In genomic region chr2:111164078-111164477, GRCh38 we compare ENCODE assay signal across 20 cellular contexts. TPM values are rescaled to one million over a fixed set of nuclear protein-coding genes. Genes with fewer than 3 reads are reported as not detected.
DNase-seq lines count a peak whose midpoint lies in the region; TF ChIP-seq lines count a peak whose summit lies in the region.
"Had no signal": no experiment of that assay in that cellular context is flagged by ENCODE, and none has a peak within 500 bp of the region (broad histone marks: within the 10 kb centered on the region; RNA-seq: fewer than 3 reads in every experiment).

No MANE protein-coding gene starts in this region.

- no peak overlapping the region for H3K9ac ChIP-seq in OCI-LY1 (ENCODE audit: low read length)
- H3K9ac ChIP-seq in neural progenitor cell, result no peak overlapping the region
- H3K9ac ChIP-seq: BLaER1 had no signal

- CTCF ChIA-PET in HEK293T (lab: Yijun Ruan, JAX), result no interaction called here

- H3K4me2 ChIP-seq in OCI-LY1 (ENCODE audit: low read length), result no peak overlapping the region; the same call in 1 of the 2 replicates
- H3K4me2 ChIP-seq in neural progenitor cell, result no peak overlapping the region
- H3K4me2 ChIP-seq: BLaER1 had no signal

- H3K27me3 ChIP-seq in H7 (ENCODE audit: control insufficient read depth, insufficient read depth, low read length), result no peaks in the 10 kb centered on the region
- H3K27me3 ChIP-seq in OCI-LY1 (ENCODE audit: insufficient read depth, low read length), result no peaks in the 10 kb centered on the region
- no peaks in the 10 kb centered on the region for H3K27me3 ChIP-seq in neural progenitor cell
- H3K27me3 ChIP-seq: BLaER1, Peyer's patch had no signal

- no peaks in the 10 kb centered on the region for H3K9me3 Mint-ChIP-seq in neural progenitor cell

- POLR2A ChIA-PET in HEK293T (lab: Yijun Ruan, JAX), result no interaction called here

- peaks cover 45% of the 10 kb centered on the region for H3K4me1 Mint-ChIP-seq in neural progenitor cell

- H3K79me2 ChIP-seq in OCI-LY1 (ENCODE audit: insufficient read depth, low read length) (peaks cover 11% of the 10 kb centered on the region; the same call in 1 of the 2 replicates), neural progenitor cell (ENCODE audit: low read depth) (peaks cover 27% of the 10 kb centered on the region)

- H3K36me3 Mint-ChIP-seq in neural progenitor cell, result peaks cover 32% of the 10 kb centered on the region

- no peak for TF ChIP-seq CTCF in OCI-LY1 (IDR thresholded peaks at IDR 0.05; ENCODE audit: low read length)
- TF ChIP-seq CTCF in neural progenitor cell (IDR thresholded peaks at IDR 0.05), result no peak

- H3F3A ChIP-seq in OCI-LY1 (ENCODE audit: insufficient read depth, low read length) (peaks cover 13% of the 10 kb centered on the region), neural progenitor cell (ENCODE audit: low read depth) (peaks cover 8% of the 10 kb centered on the region)

- H3K27me3 Mint-ChIP-seq in neural progenitor cell (ENCODE audit: insufficient read depth, low read depth), result peaks cover 2% of the 10 kb centered on the region

- no peak overlapping the region for H3K4me3 ChIP-seq in H7 (ENCODE audit: insufficient read depth, low read depth, low read length)
- H3K4me3 ChIP-seq in OCI-LY1 (ENCODE audit: low read depth, low read length, poor library complexity, severe bottlenecking), result no peak overlapping the region
- no peak overlapping the region for H3K4me3 ChIP-seq in neural progenitor cell
- H3K4me3 ChIP-seq: BLaER1, K562, Peyer's patch had no signal

- no peak overlapping the region for H3K4me3 Mint-ChIP-seq in neural progenitor cell

- H3K9me2 ChIP-seq in OCI-LY1 (ENCODE audit: low read depth, low read length), result no peaks in the 10 kb centered on the region

- H2AFZ ChIP-seq in OCI-LY1 (ENCODE audit: low read length) (no peak overlapping the region), neural progenitor cell (replicated peaks) (no peak overlapping the region)

- H3K27ac ChIP-seq in OCI-LY1 (ENCODE audit: low read depth, low read length, poor library complexity, severe bottlenecking), result peak overlapping the region; percentile 93
- no peak overlapping the region for H3K27ac ChIP-seq in neural progenitor cell
- H3K27ac ChIP-seq: BLaER1, Peyer's patch had no signal

- H4K20me1 ChIP-seq in OCI-LY1 (ENCODE audit: insufficient read depth, low read length) (no peaks in the 10 kb centered on the region), neural progenitor cell (ENCODE audit: low read depth) (peaks cover 70% of the 10 kb centered on the region)

- H3K27ac Mint-ChIP-seq in neural progenitor cell, result no peak overlapping the region

- H3K36me3 ChIP-seq in H7 (replicated peaks; ENCODE audit: control insufficient read depth, insufficient read depth, low read length), result peaks cover 13% of the 10 kb centered on the region
- H3K36me3 ChIP-seq in OCI-LY1 (ENCODE audit: insufficient read depth, low read length), result peaks cover 87% of the 10 kb centered on the region
- peaks cover 6% of the 10 kb centered on the region for H3K36me3 ChIP-seq in neural progenitor cell

- H3K9me3 ChIP-seq in OCI-LY1 (ENCODE audit: low read length), result no peaks in the 10 kb centered on the region
- no peaks in the 10 kb centered on the region for H3K9me3 ChIP-seq in neural progenitor cell (ENCODE audit: low read depth)
- H3K9me3 ChIP-seq: BLaER1, Peyer's patch had no signal

- peaks cover 99% of the 10 kb centered on the region for H3K4me1 ChIP-seq in OCI-LY1 (ENCODE audit: insufficient read depth, low read length, severe bottlenecking)
- peaks cover 5% of the 10 kb centered on the region for H3K4me1 ChIP-seq in neural progenitor cell

- DNase-seq in H7 (peak; percentile 79), iPS DF 4.7 (ENCODE audit: extremely low read depth, low spot score) (peak; percentile 7), neural progenitor cell (ENCODE audit: low spot score) (peak; percentile 28), NCI-H2081 treated with DMSO at 0.1 percent for 48 hours (lab: John Stamatoyannopoulos, UW) (no peak), HEK293T (ENCODE audit: extremely low spot score) (no peak), UCSD-AML1 (lab: John Stamatoyannopoulos, UW; ENCODE audit: unreplicated experiment) (no peak)
- DNase-seq: CD4-positive, CD25-positive, alpha-beta regulatory T cell; GOT3; MV-4-11; NCI-H1105 treated with DMSO at 0.1 percent for 48 hours; NCI-H2029; NCI-H226; NCI-H510A; NCI-H69; OCI-M1; Peyer's patch; SHP77 treated with DMSO at 0.1 percent for 48 hours had no signal

TF ChIP-seq in HEK293T, 16 proteins besides CTCF, POLR2A, EP300 and RAD21:
- TF ChIP-seq BHLHE40 (IDR thresholded peaks at IDR 0.05; ENCODE audit: borderline replicate concordance) (no peak), ZNF384 (IDR thresholded peaks at IDR 0.05) (no peak), FOXM1 (IDR thresholded peaks at IDR 0.05; ENCODE audit: borderline replicate concordance) (no peak), FOXA1 (IDR thresholded peaks at IDR 0.05) (no peak), TARDBP (IDR thresholded peaks at IDR 0.05) (no peak), ARNT (IDR thresholded peaks at IDR 0.05) (no peak), L3MBTL2 (conservative IDR thresholded peaks at IDR 0.05) (no peak), HDGF (IDR thresholded peaks at IDR 0.05; ENCODE audit: borderline replicate concordance) (no peak), NFRKB (IDR thresholded peaks at IDR 0.05) (no peak), ELF4 (IDR thresholded peaks at IDR 0.05) (no peak), FOXK2 (IDR thresholded peaks at IDR 0.05) (no peak), SP1 (IDR thresholded peaks at IDR 0.05) (no peak), SUZ12 (IDR thresholded peaks at IDR 0.05) (no peak), PKNOX1 (IDR thresholded peaks at IDR 0.05) (no peak), LEF1 (IDR thresholded peaks at IDR 0.05; ENCODE audit: borderline replicate concordance) (no peak), CTBP1 (IDR thresholded peaks at IDR 0.05; ENCODE audit: borderline replicate concordance) (no peak)

RNA-seq across cellular contexts. Expression of gene BCL2L11, which starts 43.4 kb away (rescaled TPM):
- 11.3 and 11.6 TPM in 2 replicates for total RNA-seq in H7 (2014; rRNA removed; shearing (Covaris generic))
- total RNA-seq in neural progenitor cell (ENCODE audit: low replicate concordance), result 46.9 and 54.9 TPM in 2 replicates

Comparison
In these comparisons a context has a peak if more than half of its experiments do, and no peak if none do; other contexts are left out.
1. DNase-seq: peak in H7 (single experiment), iPS DF 4.7 (single experiment) and neural progenitor cell (single experiment); none in NCI-H2081 treated with DMSO at 0.1 percent for 48 hours (single experiment), HEK293T (single experiment) and UCSD-AML1 (single experiment).